15 cellular contexts compared by ENCODE assay signal in genomic region chr17:72171703-72172670, GRCh38. TPM values are rescaled to one million over a fixed set of nuclear protein-coding genes. Genes with fewer than 3 reads are reported as not detected.
DNase-seq lines count a peak whose midpoint lies in the region; ATAC-seq and TF ChIP-seq lines count a peak whose summit lies in the region.
"Had no signal": no experiment of that assay in that cellular context is flagged by ENCODE, and none has a peak within 500 bp of the region (broad histone marks: within the 10 kb centered on the region; RNA-seq: fewer than 3 reads in every experiment).

No MANE protein-coding gene starts in this region.

- DNase-seq in NCI-H2171 treated with DMSO at 0.1 percent for 48 hours (lab: John Stamatoyannopoulos, UW) (peak; percentile 45), NCI-H2171 (lab: John Stamatoyannopoulos, UW) (no peak), hippocampal formation (lab: John Stamatoyannopoulos, UW) (peak; percentile 29 to 79), thyroid gland (peak in 1 of 2 donors; percentile 44), activated gamma-delta T cell (lab: John Stamatoyannopoulos, UW) (no peak), LoVo (ENCODE audit: low spot score) (no peak), upper lobe of right lung (no peak)
- DNase-seq: activated CD4-positive, CD25-positive, alpha-beta regulatory T cell; left cardiac atrium; NCI-H2081 treated with DMSO at 0.1 percent for 48 hours; stimulated activated naive CD4-positive, alpha-beta T cell treated with Interleukin-2 at 50 U/mL for 16 hours had no signal

- 29 to 42% methylated on average over 7 of the region's 7 CpGs for WGBS in thyroid gland, 2 donors

- H3K9me3 ChIP-seq in thyroid gland, result no peaks in the 10 kb centered on the region
- no peaks in the 10 kb centered on the region for H3K9me3 ChIP-seq in upper lobe of right lung

- ATAC-seq in SK-N-SH treated with all-trans-retinoic acid at 6 μM for 48 hours (peak; percentile 37; the same call in 2 of the 3 replicates), upper lobe of right lung (no peak)
- ATAC-seq: activated naive CD4-positive, alpha-beta T cell treated with anti-CD3 and anti-CD28 coated beads, Interleukin-2, amount 50 U/mL, for 72 hours had no signal

- H3K4me3 ChIP-seq in thyroid gland (replicated peaks in 1 of 3) (no peak overlapping the region), upper lobe of right lung (no peak overlapping the region)
- H3K4me3 ChIP-seq: skin epidermis had no signal

- H3K27ac ChIP-seq in thyroid gland (peak overlapping the region in 2 of 3 donors; percentile 3 to 24), upper lobe of right lung (no peak overlapping the region)
- H3K27ac ChIP-seq: HL-60 had no signal

- intact Hi-C loops in thyroid gland (cut with DNase I) (no loop called here), upper lobe of right lung (cut with DNase I) (no loop called here)

- H3K36me3 ChIP-seq in thyroid gland (no peaks in the 10 kb centered on the region), upper lobe of right lung (no peaks in the 10 kb centered on the region)

- TF ChIP-seq CTCF in thyroid gland (IDR thresholded peaks at IDR 0.05) (no peak), upper lobe of right lung (IDR thresholded peaks at IDR 0.05) (no peak)

- H3K27me3 ChIP-seq in thyroid gland (no peaks in the 10 kb centered on the region), upper lobe of right lung (no peaks in the 10 kb centered on the region)

- TF ChIP-seq POLR2A in thyroid gland (IDR thresholded peaks at IDR 0.05), result no peak

- H3K4me1 ChIP-seq in thyroid gland (peaks cover 19 to 23% of the 10 kb centered on the region in 2 donors), upper lobe of right lung (no peaks in the 10 kb centered on the region)

TF ChIP-seq in SK-N-SH treated with all-trans-retinoic acid at 6 μM for 48 hours, 23 proteins besides CTCF, POLR2A, EP300 and RAD21:
- TF ChIP-seq SNAI2 (CRISPR knock-in tag; IDR thresholded peaks at IDR 0.05) (no peak), OSR1 (CRISPR knock-in tag; IDR thresholded peaks at IDR 0.05) (no peak), TSHZ2 (CRISPR knock-in tag; IDR thresholded peaks at IDR 0.05) (no peak)

RNA-seq across cellular contexts. Expression of gene SOX9, which starts 51.2 kb away (rescaled TPM):
- total RNA-seq in thyroid gland, result 10 to 100 TPM; 15.5 to 32.6 (median 23.3) TPM
- 5.4 TPM for total RNA-seq in upper lobe of right lung
- total RNA-seq: activated naive CD4-positive, alpha-beta T cell treated with anti-CD3 and anti-CD28 coated beads, Interleukin-2, amount 50 U/mL, for 72 hours had no signal

Comparison
In these comparisons a context has a peak if more than half of its experiments do, and no peak if none do; other contexts are left out.
1. DNase-seq: peak in NCI-H2171 treated with DMSO at 0.1 percent for 48 hours (single experiment) and hippocampal formation (2 of 2); none in NCI-H2171 (single experiment), activated gamma-delta T cell (single experiment), LoVo (single experiment) and upper lobe of right lung (single experiment).